ENCODE assay signal across 15 cellular contexts in the genomic region with DNA sequence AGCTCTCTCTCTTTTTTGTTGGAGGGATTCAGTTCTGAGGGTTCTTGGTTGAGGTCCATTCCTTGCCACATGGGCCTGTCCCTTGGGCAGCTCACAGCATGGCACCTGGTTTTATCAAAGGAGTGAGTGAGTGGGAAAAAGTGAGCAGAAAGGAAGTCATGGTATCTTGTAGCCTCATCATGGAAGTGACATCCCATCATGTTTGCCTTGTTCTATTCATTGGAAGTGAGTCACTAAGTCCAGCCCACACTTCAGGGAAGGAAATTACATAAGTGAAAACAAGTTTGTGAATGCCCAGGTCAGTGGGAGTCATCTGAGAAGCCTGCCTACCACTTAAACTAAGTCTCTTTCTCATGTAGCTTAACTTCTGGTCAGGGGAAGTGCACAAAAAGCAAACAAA. TPM values are rescaled to one million over a fixed set of nuclear protein-coding genes. Genes with fewer than 3 reads are reported as not detected.
DNase-seq lines count a peak whose midpoint lies in the region; ATAC-seq lines count a peak whose summit lies in the region.
"Had no signal": no experiment of that assay in that cellular context is flagged by ENCODE, and none has a peak within 500 bp of the region (broad histone marks: within the 10 kb centered on the region; RNA-seq: fewer than 3 reads in every experiment).

No MANE protein-coding gene starts in this region.

- peaks cover 32% of the 10 kb centered on the region for H3K4me1 Mint-ChIP-seq in activated naive CD8-positive, alpha-beta T cell treated with anti-CD3 and anti-CD28 coated beads, Interleukin-2, amount 50 U/mL, for 24 hours
- H3K4me1 Mint-ChIP-seq: activated CD8-positive, alpha-beta memory T cell treated with anti-CD3 and anti-CD28 coated beads, Interleukin-2, amount 10 ng/mL, durations not matched to agents 7 days and 5 days had no signal

- peak; percentile 61 for DNase-seq in ELR (ENCODE audit: low read depth)
- peak; percentile 26 for DNase-seq in LHCN-M2 (ENCODE audit: low read depth)
- DNase-seq in activated naive CD8-positive, alpha-beta T cell treated with anti-CD3 and anti-CD28 coated beads, Interleukin-2, amount 50 U/mL, for 24 hours: no peak
- DNase-seq in kidney tubule cell (ENCODE audit: low spot score): peak; percentile 55
- DNase-seq in activated effector memory CD4-positive, alpha-beta T cell treated with Interleukin-2 at 50 U/mL for 16 hours: no peak
- no peak for DNase-seq in NCI-H1694 treated with DMSO at 0.1 percent for 48 hours (lab: John Stamatoyannopoulos, UW)
- DNase-seq: activated CD8-positive, alpha-beta memory T cell treated with anti-CD3 and anti-CD28 coated beads, Interleukin-2, amount 10 ng/mL, durations not matched to agents 7 days and 5 days; DMS 273 treated with DMSO at 0.1 percent for 48 hours; glutamatergic neuron; immature natural killer cell; NCI-H1694; NCI-H510A treated with DMSO at 0.1 percent for 48 hours; testis had no signal

- H3K4me3 Mint-ChIP-seq in activated naive CD8-positive, alpha-beta T cell treated with anti-CD3 and anti-CD28 coated beads, Interleukin-2, amount 50 U/mL, for 24 hours: no peak overlapping the region
- H3K4me3 Mint-ChIP-seq: activated CD8-positive, alpha-beta memory T cell treated with anti-CD3 and anti-CD28 coated beads, Interleukin-2, amount 10 ng/mL, durations not matched to agents 7 days and 5 days; immature natural killer cell; natural killer cell treated with Interleukin-12 subunit alpha and Interleukin-12 subunit beta and Interleukin-15 and Interleukin-18, amount 100 ng/mL, for 72 hours had no signal

- H3K36me3 Mint-ChIP-seq in activated naive CD8-positive, alpha-beta T cell treated with anti-CD3 and anti-CD28 coated beads, Interleukin-2, amount 50 U/mL, for 24 hours (ENCODE audit: low read depth): peaks cover 6% of the 10 kb centered on the region
- H3K36me3 Mint-ChIP-seq: activated CD8-positive, alpha-beta memory T cell treated with anti-CD3 and anti-CD28 coated beads, Interleukin-2, amount 10 ng/mL, durations not matched to agents 7 days and 5 days; natural killer cell treated with Interleukin-12 subunit alpha and Interleukin-12 subunit beta and Interleukin-15 and Interleukin-18, amount 100 ng/mL, for 72 hours had no signal

- peaks cover 3% of the 10 kb centered on the region for H3K27me3 Mint-ChIP-seq in activated naive CD8-positive, alpha-beta T cell treated with anti-CD3 and anti-CD28 coated beads, Interleukin-2, amount 50 U/mL, for 24 hours

- peak; percentile 83 for ATAC-seq in activated naive CD8-positive, alpha-beta T cell treated with anti-CD3 and anti-CD28 coated beads, Interleukin-2, amount 50 U/mL, for 24 hours
- ATAC-seq in HG03095 (IDR thresholded peaks at IDR 0.05; ENCODE audit: unreplicated experiment): no peak
- ATAC-seq: activated CD8-positive, alpha-beta memory T cell treated with anti-CD3 and anti-CD28 coated beads, Interleukin-2, amount 10 ng/mL, durations not matched to agents 7 days and 5 days; natural killer cell treated with Interleukin-12 subunit alpha and Interleukin-12 subunit beta and Interleukin-15 and Interleukin-18, amount 100 ng/mL, for 72 hours had no signal

- H3K9me3 Mint-ChIP-seq in activated naive CD8-positive, alpha-beta T cell treated with anti-CD3 and anti-CD28 coated beads, Interleukin-2, amount 50 U/mL, for 24 hours: peaks cover 17% of the 10 kb centered on the region
- H3K9me3 Mint-ChIP-seq: immature natural killer cell; natural killer cell treated with Interleukin-12 subunit alpha and Interleukin-12 subunit beta and Interleukin-15 and Interleukin-18, amount 100 ng/mL, for 72 hours had no signal

- H3K27ac Mint-ChIP-seq in activated naive CD8-positive, alpha-beta T cell treated with anti-CD3 and anti-CD28 coated beads, Interleukin-2, amount 50 U/mL, for 24 hours: peak overlapping the region; percentile 37
- H3K27ac Mint-ChIP-seq: activated CD8-positive, alpha-beta memory T cell treated with anti-CD3 and anti-CD28 coated beads, Interleukin-2, amount 10 ng/mL, durations not matched to agents 7 days and 5 days; immature natural killer cell had no signal

RNA-seq across cellular contexts. Expression of a gene that starts 32.8 kb away (rescaled TPM):
- total RNA-seq in LHCN-M2 (2014; rRNA removed): 42.9 and 55.8 TPM in 2 replicates
- 29.5 TPM for polyA plus RNA-seq in LHCN-M2 (2012)

Comparison
In these comparisons a context has a peak if more than half of its experiments do, and no peak if none do; other contexts are left out.
1. DNase-seq: peak in ELR (single experiment), LHCN-M2 (single experiment) and kidney tubule cell (single experiment); none in activated naive CD8-positive, alpha-beta T cell treated with anti-CD3 and anti-CD28 coated beads, Interleukin-2, amount 50 U/mL, for 24 hours (single experiment), activated effector memory CD4-positive, alpha-beta T cell treated with Interleukin-2 at 50 U/mL for 16 hours (single experiment) and NCI-H1694 treated with DMSO at 0.1 percent for 48 hours (single experiment).